Comparison of ENCODE assay signal across 1 cellular context in the genomic region with DNA sequence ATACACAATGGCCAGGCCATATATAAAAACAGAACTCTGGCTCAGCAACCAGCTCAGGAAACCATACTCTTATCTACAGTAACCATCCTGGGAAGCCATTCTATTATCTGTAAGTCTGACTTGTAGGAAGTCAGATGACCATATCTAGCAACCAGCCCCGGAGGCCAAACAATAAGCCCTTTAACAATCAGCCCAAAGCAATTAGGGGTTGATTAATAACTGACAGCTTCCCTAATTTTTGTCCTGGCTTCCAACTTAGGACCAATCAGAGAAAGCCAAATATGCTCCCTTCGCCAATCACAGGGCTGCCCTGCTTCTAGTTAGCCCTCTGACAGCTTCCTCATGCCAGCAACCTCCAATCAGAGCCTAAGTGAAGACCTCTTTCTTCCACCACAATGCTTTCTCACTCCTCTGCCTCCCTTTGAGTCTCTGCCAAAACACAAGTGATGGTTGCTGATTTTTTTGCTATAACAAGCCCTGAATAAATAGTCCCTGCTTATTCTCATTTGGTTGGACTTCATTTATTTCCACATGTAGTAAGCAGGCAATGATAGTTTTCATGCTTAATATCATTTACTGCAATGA.
TF ChIP-seq lines count a peak whose summit lies in the region.

No MANE protein-coding gene starts in this region.

TF ChIP-seq in GM12878, 131 proteins besides CTCF, POLR2A, EP300 and RAD21 (continued from another document):
- no peak for TF ChIP-seq SMAD5 (IDR thresholded peaks at IDR 0.05; ENCODE audit: low read depth)
- TF ChIP-seq NR2C1 (IDR thresholded peaks at IDR 0.05) = no peak
- TF ChIP-seq FOXM1 (IDR thresholded peaks at IDR 0.05; ENCODE audit: low read depth, low read length) = no peak
- no peak for TF ChIP-seq JUNB (IDR thresholded peaks at IDR 0.05)
- no peak for TF ChIP-seq ZBED1 (IDR thresholded peaks at IDR 0.05; ENCODE audit: borderline replicate concordance)
- no peak for TF ChIP-seq GABPA (IDR thresholded peaks at IDR 0.05; ENCODE audit: low read depth)
- no peak for TF ChIP-seq ASH2L (IDR thresholded peaks at IDR 0.05; ENCODE audit: borderline replicate concordance, low read depth)
- no peak for TF ChIP-seq SMAD1 (IDR thresholded peaks at IDR 0.05; ENCODE audit: low read depth, partially characterized antibody)
- no peak for TF ChIP-seq CEBPB (IDR thresholded peaks at IDR 0.05; ENCODE audit: borderline replicate concordance in 1 of 2, low read depth in 2 of 2, low read length in 2 of 2)
- TF ChIP-seq, protein P1, sequence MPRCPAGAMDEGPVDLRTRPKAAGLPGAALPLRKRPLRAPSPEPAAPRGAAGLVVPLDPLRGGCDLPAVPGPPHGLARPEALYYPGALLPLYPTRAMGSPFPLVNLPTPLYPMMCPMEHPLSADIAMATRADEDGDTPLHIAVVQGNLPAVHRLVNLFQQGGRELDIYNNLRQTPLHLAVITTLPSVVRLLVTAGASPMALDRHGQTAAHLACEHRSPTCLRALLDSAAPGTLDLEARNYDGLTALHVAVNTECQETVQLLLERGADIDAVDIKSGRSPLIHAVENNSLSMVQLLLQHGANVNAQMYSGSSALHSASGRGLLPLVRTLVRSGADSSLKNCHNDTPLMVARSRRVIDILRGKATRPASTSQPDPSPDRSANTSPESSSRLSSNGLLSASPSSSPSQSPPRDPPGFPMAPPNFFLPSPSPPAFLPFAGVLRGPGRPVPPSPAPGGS (IDR thresholded peaks at IDR 0.05; ENCODE audit: borderline replicate concordance, insufficient read depth, low read depth, low read length, poor library complexity, severe bottlenecking) = no peak
- no peak for TF ChIP-seq ZNF384 (IDR thresholded peaks at IDR 0.05; ENCODE audit: borderline replicate concordance, low read depth, low read length)
- no peak for TF ChIP-seq BACH1 (IDR thresholded peaks at IDR 0.05; ENCODE audit: borderline replicate concordance)
- no peak for TF ChIP-seq MXI1 (IDR thresholded peaks at IDR 0.05; ENCODE audit: low read depth, low read length)
- TF ChIP-seq, protein P2, sequence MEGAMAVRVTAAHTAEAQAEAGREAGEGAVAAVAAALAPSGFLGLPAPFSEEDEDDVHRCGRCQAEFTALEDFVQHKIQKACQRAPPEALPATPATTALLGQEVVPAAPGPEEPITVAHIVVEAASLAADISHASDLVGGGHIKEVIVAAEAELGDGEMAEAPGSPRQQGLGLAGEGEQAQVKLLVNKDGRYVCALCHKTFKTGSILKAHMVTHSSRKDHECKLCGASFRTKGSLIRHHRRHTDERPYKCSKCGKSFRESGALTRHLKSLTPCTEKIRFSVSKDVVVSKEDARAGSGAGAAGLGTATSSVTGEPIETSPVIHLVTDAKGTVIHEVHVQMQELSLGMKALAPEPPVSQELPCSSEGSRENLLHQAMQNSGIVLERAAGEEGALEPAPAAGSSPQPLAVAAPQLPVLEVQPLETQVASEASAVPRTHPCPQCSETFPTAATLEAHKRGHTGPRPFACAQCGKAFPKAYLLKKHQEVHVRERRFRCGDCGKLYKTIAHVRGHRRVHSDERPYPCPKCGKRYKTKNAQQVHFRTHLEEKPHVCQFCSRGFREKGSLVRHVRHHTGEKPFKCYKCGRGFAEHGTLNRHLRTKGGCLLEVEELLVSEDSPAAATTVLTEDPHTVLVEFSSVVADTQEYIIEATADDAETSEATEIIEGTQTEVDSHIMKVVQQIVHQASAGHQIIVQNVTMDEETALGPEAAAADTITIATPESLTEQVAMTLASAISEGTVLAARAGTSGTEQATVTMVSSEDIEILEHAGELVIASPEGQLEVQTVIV (IDR thresholded peaks at IDR 0.05; ENCODE audit: borderline replicate concordance, partially characterized antibody) = no peak
- TF ChIP-seq MEF2B (IDR thresholded peaks at IDR 0.05; ENCODE audit: partially characterized antibody, poor library complexity, severe bottlenecking) = no peak
- no peak for TF ChIP-seq BMI1 (IDR thresholded peaks at IDR 0.05; ENCODE audit: borderline replicate concordance)
